ENCODE assay signal across 16 cellular contexts in genomic region chr9:16485155-16485554, GRCh38.
"Had no signal": no experiment of that assay in that cellular context is flagged by ENCODE, and none has a peak within 500 bp of the region (broad histone marks: within the 10 kb centered on the region; RNA-seq: fewer than 3 reads in every experiment).

No MANE protein-coding gene starts in this region.

- H3K27me3 Mint-ChIP-seq: activated naive CD4-positive, alpha-beta T cell treated with anti-CD3 and anti-CD28 coated beads, Interleukin-2, amount 10 ng/mL, durations not matched to agents 7 days and 5 days; natural killer cell treated with Interleukin-12 subunit alpha and Interleukin-12 subunit beta and Interleukin-15 and Interleukin-18, amount 100 ng/mL, for 72 hours had no signal

- H3K4me1 Mint-ChIP-seq: activated naive CD4-positive, alpha-beta T cell treated with anti-CD3 and anti-CD28 coated beads, Interleukin-2, amount 10 ng/mL, durations not matched to agents 7 days and 5 days had no signal

- H3K36me3 ChIP-seq: adrenal gland, suprapubic skin, upper lobe of right lung, WERI-Rb-1 had no signal

- ATAC-seq: activated CD8-positive, alpha-beta T cell treated with anti-CD3 and anti-CD28 coated beads, Interleukin-2, amount 10 ng/mL, durations not matched to agents 7 days and 5 days; natural killer cell treated with Interleukin-12 subunit alpha and Interleukin-12 subunit beta and Interleukin-15 and Interleukin-18, amount 100 ng/mL, for 72 hours; sciatic nerve; stimulated activated naive CD8-positive, alpha-beta T cell treated with anti-CD3 and anti-CD28 coated beads, Interleukin-15, Interleukin-2, amounts not matched to agents 100 U/mL and 50 U/mL, for 24 hours; upper lobe of right lung had no signal

- H3K4me1 ChIP-seq: adrenal gland, psoas muscle, suprapubic skin, upper lobe of right lung had no signal

- H3K27ac Mint-ChIP-seq: activated CD8-positive, alpha-beta T cell treated with anti-CD3 and anti-CD28 coated beads, Interleukin-2, amount 10 ng/mL, durations not matched to agents 7 days and 5 days; activated naive CD4-positive, alpha-beta T cell treated with anti-CD3 and anti-CD28 coated beads, Interleukin-2, amount 10 ng/mL, durations not matched to agents 7 days and 5 days; natural killer cell treated with Interleukin-12 subunit alpha and Interleukin-12 subunit beta and Interleukin-15 and Interleukin-18, amount 100 ng/mL, for 72 hours had no signal

- H3K4me3 ChIP-seq: adrenal gland, psoas muscle, suprapubic skin, upper lobe of right lung had no signal

- H3K27ac ChIP-seq: adrenal gland, psoas muscle, suprapubic skin, upper lobe of right lung, WERI-Rb-1 had no signal

- H3K9me3 Mint-ChIP-seq: natural killer cell treated with Interleukin-12 subunit alpha and Interleukin-12 subunit beta and Interleukin-15 and Interleukin-18, amount 100 ng/mL, for 72 hours had no signal

- DNase-seq: activated CD4-positive, alpha-beta T cell treated with anti-CD3 and anti-CD28 coated beads for 4 hours; activated CD8-positive, alpha-beta T cell treated with anti-CD3 and anti-CD28 coated beads, Interleukin-2, amount 10 ng/mL, durations not matched to agents 7 days and 5 days; activated naive CD4-positive, alpha-beta T cell treated with anti-CD3 and anti-CD28 coated beads, Interleukin-2, amount 10 ng/mL, durations not matched to agents 7 days and 5 days; adrenal gland; cerebellar nuclear complex; dermis blood vessel endothelial cell; erythroblast; psoas muscle; stimulated activated CD4-positive, alpha-beta T cell treated with anti-CD3 and anti-CD28 coated beads, Interleukin-2, amount 100 ng/mL, for 48 hours; stimulated activated naive CD8-positive, alpha-beta T cell treated with anti-CD3 and anti-CD28 coated beads, Interleukin-15, Interleukin-2, amounts not matched to agents 100 U/mL and 50 U/mL, for 24 hours; T-helper 1 cell; upper lobe of right lung; WERI-Rb-1 had no signal

- H3K27me3 ChIP-seq: adrenal gland, suprapubic skin, upper lobe of right lung had no signal

- H3K36me3 Mint-ChIP-seq: activated naive CD4-positive, alpha-beta T cell treated with anti-CD3 and anti-CD28 coated beads, Interleukin-2, amount 10 ng/mL, durations not matched to agents 7 days and 5 days; natural killer cell treated with Interleukin-12 subunit alpha and Interleukin-12 subunit beta and Interleukin-15 and Interleukin-18, amount 100 ng/mL, for 72 hours had no signal

- H3K9me3 ChIP-seq: adrenal gland, psoas muscle, suprapubic skin, upper lobe of right lung had no signal

- H3K4me3 Mint-ChIP-seq: activated CD8-positive, alpha-beta T cell treated with anti-CD3 and anti-CD28 coated beads, Interleukin-2, amount 10 ng/mL, durations not matched to agents 7 days and 5 days; activated naive CD4-positive, alpha-beta T cell treated with anti-CD3 and anti-CD28 coated beads, Interleukin-2, amount 10 ng/mL, durations not matched to agents 7 days and 5 days; natural killer cell treated with Interleukin-12 subunit alpha and Interleukin-12 subunit beta and Interleukin-15 and Interleukin-18, amount 100 ng/mL, for 72 hours had no signal
